In genomic region chr19:43414554-43414953, GRCh38 we compare ENCODE assay signal across 1 cellular context.
TF ChIP-seq lines count a peak whose summit lies in the region.

TSS of gene TEX101 (plus strand) at chr19:43414890. CDS start at chr19:43415920, 1,030 bp downstream.

TF ChIP-seq in K562, 482 proteins besides CTCF, POLR2A, EP300 and RAD21:
- TF ChIP-seq L3MBTL2 (IDR thresholded peaks at IDR 0.05) (peak; percentile 44; the same call in 1 of the 2 replicates), NRF1 (conservative IDR thresholded peaks at IDR 0.05 in 1 of 2, IDR thresholded peaks at IDR 0.05 in 1 of 2) (peak; percentile 21 to 59; a peak in 2 of 4 replicates), MGA (IDR thresholded peaks at IDR 0.05) (0 out of 2 replicates have a peak, but pooled peaks have one; percentile 24), NCOR1 (IDR thresholded peaks at IDR 0.05) (no peak), CBX5 (IDR thresholded peaks at IDR 0.05; ENCODE audit: borderline replicate concordance, low read depth) (no peak), IRF2 (CRISPR knock-in tag; IDR thresholded peaks at IDR 0.05) (no peak)
